Comparison of ENCODE assay signal across 9 cellular contexts in the genomic region with DNA sequence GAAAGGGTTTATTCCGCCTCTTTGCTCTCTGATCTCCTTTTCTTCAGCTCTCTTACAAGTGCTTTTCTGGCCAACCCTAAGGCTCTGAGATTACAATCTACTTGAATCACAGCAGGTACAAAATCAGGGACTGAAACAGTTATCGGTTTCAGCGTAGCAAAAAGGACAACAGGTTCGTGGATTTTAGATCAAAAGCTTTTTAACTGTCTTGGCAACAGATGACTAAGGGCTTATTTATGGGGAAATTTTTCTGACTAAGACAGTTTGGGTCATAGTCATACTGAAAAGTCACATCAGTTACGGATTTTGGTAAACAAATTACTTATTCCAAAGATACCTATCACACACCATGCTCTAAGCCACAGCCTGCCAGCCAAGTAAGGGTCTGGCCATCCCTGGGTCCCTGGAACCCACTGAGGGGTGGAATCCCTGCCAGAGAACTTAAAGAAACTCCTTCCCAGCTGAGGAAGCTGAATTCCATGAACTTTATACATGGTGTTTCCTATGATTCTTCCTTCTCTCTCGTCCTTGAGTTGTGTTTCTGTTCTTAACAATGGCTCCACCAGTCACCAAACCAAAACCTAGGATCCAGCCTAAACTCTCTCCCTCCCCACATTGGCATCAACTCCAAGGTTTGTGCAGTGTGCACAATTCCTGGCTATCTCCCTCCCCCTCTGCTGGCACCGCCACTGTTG.
DNase-seq lines count a peak whose midpoint lies in the region; ATAC-seq and TF ChIP-seq lines count a peak whose summit lies in the region.
"Had no signal": no experiment of that assay in that cellular context is flagged by ENCODE, and none has a peak within 500 bp of the region (broad histone marks: within the 10 kb centered on the region; RNA-seq: fewer than 3 reads in every experiment).

No MANE protein-coding gene starts in this region.

- TF ChIP-seq CTCF in 22Rv1 (IDR thresholded peaks at IDR 0.05) (no peak), endothelial cell (IDR thresholded peaks at IDR 0.05; ENCODE audit: unreplicated experiment) (no peak), progenitor cell of endocrine pancreas (IDR thresholded peaks at IDR 0.05; ENCODE audit: unreplicated experiment) (no peak)

- DNase-seq in endothelial cell (ENCODE audit: low spot score) (no peak), progenitor cell of endocrine pancreas (ENCODE audit: low spot score, unreplicated experiment) (no peak), NCI-H524 (lab: John Stamatoyannopoulos, UW) (no peak), GM19240 (ENCODE audit: insufficient read length, low spot score) (no peak)
- DNase-seq: pancreas had no signal

- peaks cover 11% of the 10 kb centered on the region for H3K27me3 Mint-ChIP-seq in endothelial cell (ENCODE audit: unreplicated experiment)
- H3K27me3 Mint-ChIP-seq in progenitor cell of endocrine pancreas, result no peaks in the 10 kb centered on the region

- peaks cover 34% of the 10 kb centered on the region for H3K36me3 Mint-ChIP-seq in endothelial cell (ENCODE audit: low read depth, unreplicated experiment)
- H3K36me3 Mint-ChIP-seq in progenitor cell of endocrine pancreas (ENCODE audit: insufficient read depth), result peaks cover 2% of the 10 kb centered on the region

- H3K4me1 Mint-ChIP-seq in endothelial cell (ENCODE audit: unreplicated experiment) (peaks cover 56% of the 10 kb centered on the region), progenitor cell of endocrine pancreas (ENCODE audit: low read depth) (peaks cover 31% of the 10 kb centered on the region)

- ATAC-seq in GM18498 (IDR thresholded peaks at IDR 0.05; ENCODE audit: unreplicated experiment) (peak; percentile 35), HG02981 (IDR thresholded peaks at IDR 0.05; ENCODE audit: unreplicated experiment) (peak; percentile 45), SK-N-SH treated with all-trans-retinoic acid at 6 μM for 48 hours (peak; percentile 16)

- H3K4me3 Mint-ChIP-seq in endothelial cell (ENCODE audit: unreplicated experiment) (peak overlapping the region; percentile 97), progenitor cell of endocrine pancreas (ENCODE audit: low read depth) (peak overlapping the region; percentile 76)

- peak overlapping the region; percentile 41 for H3K27ac ChIP-seq in 22Rv1

- H3K27ac Mint-ChIP-seq in endothelial cell (ENCODE audit: unreplicated experiment), result peak overlapping the region; percentile 94
- no peak overlapping the region for H3K27ac Mint-ChIP-seq in progenitor cell of endocrine pancreas

- H3K9me3 Mint-ChIP-seq in endothelial cell (ENCODE audit: unreplicated experiment) (no peaks in the 10 kb centered on the region), progenitor cell of endocrine pancreas (ENCODE audit: low read depth) (no peaks in the 10 kb centered on the region)

TF ChIP-seq in SK-N-SH treated with all-trans-retinoic acid at 6 μM for 48 hours, 23 proteins besides CTCF, POLR2A, EP300 and RAD21:
- TF ChIP-seq ZNF8 (CRISPR knock-in tag; IDR thresholded peaks at IDR 0.05) (no peak), RARB (CRISPR knock-in tag; IDR thresholded peaks at IDR 0.05) (no peak), GLIS3 (CRISPR knock-in tag; IDR thresholded peaks at IDR 0.05) (no peak), TCF4 (CRISPR knock-in tag; IDR thresholded peaks at IDR 0.05; ENCODE audit: borderline replicate concordance) (no peak), ISL1 (CRISPR knock-in tag; IDR thresholded peaks at IDR 0.05) (no peak)
- TF ChIP-seq, protein P1, sequence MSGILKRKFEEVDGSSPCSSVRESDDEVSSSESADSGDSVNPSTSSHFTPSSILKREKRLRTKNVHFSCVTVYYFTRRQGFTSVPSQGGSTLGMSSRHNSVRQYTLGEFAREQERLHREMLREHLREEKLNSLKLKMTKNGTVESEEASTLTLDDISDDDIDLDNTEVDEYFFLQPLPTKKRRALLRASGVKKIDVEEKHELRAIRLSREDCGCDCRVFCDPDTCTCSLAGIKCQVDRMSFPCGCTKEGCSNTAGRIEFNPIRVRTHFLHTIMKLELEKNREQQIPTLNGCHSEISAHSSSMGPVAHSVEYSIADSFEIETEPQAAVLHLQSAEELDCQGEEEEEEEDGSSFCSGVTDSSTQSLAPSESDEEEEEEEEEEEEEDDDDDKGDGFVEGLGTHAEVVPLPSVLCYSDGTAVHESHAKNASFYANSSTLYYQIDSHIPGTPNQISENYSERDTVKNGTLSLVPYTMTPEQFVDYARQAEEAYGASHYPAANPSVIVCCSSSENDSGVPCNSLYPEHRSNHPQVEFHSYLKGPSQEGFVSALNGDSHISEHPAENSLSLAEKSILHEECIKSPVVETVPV (CRISPR knock-in tag; IDR thresholded peaks at IDR 0.05), result no peak
- TF ChIP-seq, protein P2, sequence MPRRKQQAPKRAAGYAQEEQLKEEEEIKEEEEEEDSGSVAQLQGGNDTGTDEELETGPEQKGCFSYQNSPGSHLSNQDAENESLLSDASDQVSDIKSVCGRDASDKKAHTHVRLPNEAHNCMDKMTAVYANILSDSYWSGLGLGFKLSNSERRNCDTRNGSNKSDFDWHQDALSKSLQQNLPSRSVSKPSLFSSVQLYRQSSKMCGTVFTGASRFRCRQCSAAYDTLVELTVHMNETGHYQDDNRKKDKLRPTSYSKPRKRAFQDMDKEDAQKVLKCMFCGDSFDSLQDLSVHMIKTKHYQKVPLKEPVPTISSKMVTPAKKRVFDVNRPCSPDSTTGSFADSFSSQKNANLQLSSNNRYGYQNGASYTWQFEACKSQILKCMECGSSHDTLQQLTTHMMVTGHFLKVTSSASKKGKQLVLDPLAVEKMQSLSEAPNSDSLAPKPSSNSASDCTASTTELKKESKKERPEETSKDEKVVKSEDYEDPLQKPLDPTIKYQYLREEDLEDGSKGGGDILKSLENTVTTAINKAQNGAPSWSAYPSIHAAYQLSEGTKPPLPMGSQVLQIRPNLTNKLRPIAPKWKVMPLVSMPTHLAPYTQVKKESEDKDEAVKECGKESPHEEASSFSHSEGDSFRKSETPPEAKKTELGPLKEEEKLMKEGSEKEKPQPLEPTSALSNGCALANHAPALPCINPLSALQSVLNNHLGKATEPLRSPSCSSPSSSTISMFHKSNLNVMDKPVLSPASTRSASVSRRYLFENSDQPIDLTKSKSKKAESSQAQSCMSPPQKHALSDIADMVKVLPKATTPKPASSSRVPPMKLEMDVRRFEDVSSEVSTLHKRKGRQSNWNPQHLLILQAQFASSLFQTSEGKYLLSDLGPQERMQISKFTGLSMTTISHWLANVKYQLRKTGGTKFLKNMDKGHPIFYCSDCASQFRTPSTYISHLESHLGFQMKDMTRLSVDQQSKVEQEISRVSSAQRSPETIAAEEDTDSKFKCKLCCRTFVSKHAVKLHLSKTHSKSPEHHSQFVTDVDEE (CRISPR knock-in tag; IDR thresholded peaks at IDR 0.05), result no peak
TF ChIP-seq in SK-N-SH treated with all-trans-retinoic acid at 6 μM for 48 hours: peak in this region for 0.
